In genomic region chr3:94862703-94863102, GRCh38 we compare ENCODE assay signal across 8 cellular contexts.
A peak's percentile ranks its signal among the peaks of the same experiment; 100 is the strongest.
DNase-seq lines count a peak whose midpoint lies in the region; ATAC-seq and TF ChIP-seq lines count a peak whose summit lies in the region.

No MANE protein-coding gene starts in this region.

- DNase-seq in left ventricle myocardium inferior (no peak), Right ventricle myocardium superior (no peak), Kasumi-1 (lab: John Stamatoyannopoulos, UW) (peak; percentile 45 to 50), astrocyte of the cerebellum (ENCODE audit: low read depth) (peak; percentile 1), neural crest cell (ENCODE audit: low read depth, low spot score) (peak; percentile 9), HPDE6-E6E7 (ENCODE audit: extremely low spot score) (no peak)
- no peak for DNase-seq in CD4-positive, alpha-beta T cell

- no peaks in the 10 kb centered on the region for H3K27me3 Mint-ChIP-seq in neural crest cell (ENCODE audit: low read depth)
- no peaks in the 10 kb centered on the region for H3K27me3 Mint-ChIP-seq in CD4-positive, alpha-beta T cell

- in situ Hi-C loops in astrocyte of the cerebellum (cut with HindIII; ENCODE audit: low sequenced_read_pairs) = no loop called here

- no peak overlapping the region for H3K4me3 Mint-ChIP-seq in neural crest cell
- H3K4me3 Mint-ChIP-seq in CD4-positive, alpha-beta T cell = no peak overlapping the region

- peak overlapping the region; percentile 22 for H3K27ac Mint-ChIP-seq in neural crest cell (ENCODE audit: unreplicated experiment)
- H3K27ac Mint-ChIP-seq in CD4-positive, alpha-beta T cell = no peak overlapping the region

- H3K27me3 ChIP-seq in left ventricle myocardium inferior (ENCODE audit: low read depth) = no peaks in the 10 kb centered on the region
- no peaks in the 10 kb centered on the region for H3K27me3 ChIP-seq in CD4-positive, alpha-beta T cell (ENCODE audit: control insufficient read depth, insufficient read depth, low read length)

- H3K4me3 ChIP-seq in left ventricle myocardium inferior (no peak overlapping the region), astrocyte of the cerebellum (ENCODE audit: low read depth, low read length) (no peak overlapping the region)

- peaks cover 67% of the 10 kb centered on the region for H3K9me3 ChIP-seq in left ventricle myocardium inferior (replicated peaks)
- no peaks in the 10 kb centered on the region for H3K9me3 ChIP-seq in CD4-positive, alpha-beta T cell (ENCODE audit: control insufficient read depth, low read length)

- intact Hi-C loops in left ventricle myocardium inferior (cut with micrococcal nuclease) = no loop called here
- intact Hi-C loops in Right ventricle myocardium superior (cut with DNase I) = no loop called here
- intact Hi-C loops in CD4-positive, alpha-beta T cell (cut with DNase I, micrococcal nuclease) = no loop called here

- no peaks in the 10 kb centered on the region for H3K4me1 Mint-ChIP-seq in neural crest cell
- no peaks in the 10 kb centered on the region for H3K4me1 Mint-ChIP-seq in CD4-positive, alpha-beta T cell (ENCODE audit: low read depth)

- H3K4me1 ChIP-seq in left ventricle myocardium inferior = no peaks in the 10 kb centered on the region

- peaks cover 28% of the 10 kb centered on the region for H3K36me3 Mint-ChIP-seq in neural crest cell (ENCODE audit: low read depth)
- no peaks in the 10 kb centered on the region for H3K36me3 Mint-ChIP-seq in CD4-positive, alpha-beta T cell (ENCODE audit: low read depth)

- peaks cover 34% of the 10 kb centered on the region for H3K9me3 Mint-ChIP-seq in neural crest cell
- peaks cover 20% of the 10 kb centered on the region for H3K9me3 Mint-ChIP-seq in CD4-positive, alpha-beta T cell

- H3K27ac ChIP-seq in left ventricle myocardium inferior (replicated peaks) = no peak overlapping the region
- no peak overlapping the region for H3K27ac ChIP-seq in CD4-positive, alpha-beta T cell (ENCODE audit: low read depth, low read length)

- CTCF ChIA-PET in CD4-positive, alpha-beta T cell (lab: Charles Lee) = no interaction called here

- POLR2A ChIA-PET in CD4-positive, alpha-beta T cell (lab: Charles Lee) = no interaction called here

- TF ChIP-seq CTCF in left ventricle myocardium inferior (IDR thresholded peaks at IDR 0.05; ENCODE audit: borderline replicate concordance) (peak; percentile 64), astrocyte of the cerebellum (IDR thresholded peaks at IDR 0.05; ENCODE audit: low read depth, low read length, missing control alignments) (peak; percentile 45), neural crest cell (conservative IDR thresholded peaks at IDR 0.05) (peak; percentile 70)
- no peak for TF ChIP-seq CTCF in CD4-positive, alpha-beta T cell (IDR thresholded peaks at IDR 0.05)

- H3K36me3 ChIP-seq in left ventricle myocardium inferior = no peaks in the 10 kb centered on the region

- ATAC-seq in Right ventricle myocardium superior (ENCODE audit: poor library complexity) (no peak), GM21381 (IDR thresholded peaks at IDR 0.05; ENCODE audit: unreplicated experiment) (no peak)
- ATAC-seq in CD4-positive, alpha-beta T cell (ENCODE audit: poor library complexity) = no peak

Comparison
In these comparisons a context has a peak if more than half of its experiments do, and no peak if none do; other contexts are left out.
1. DNase-seq: peak in Kasumi-1 (2 of 2), astrocyte of the cerebellum (single experiment) and neural crest cell (single experiment); none in left ventricle myocardium inferior (single experiment), Right ventricle myocardium superior (single experiment), CD4-positive, alpha-beta T cell (0 of 10) and HPDE6-E6E7 (single experiment).